22 cellular contexts compared by ENCODE assay signal in genomic region chr4:57162499-57163019, GRCh38. TPM values are rescaled to one million over a fixed set of nuclear protein-coding genes. Genes with fewer than 3 reads are reported as not detected.
DNase-seq lines count a peak whose midpoint lies in the region; ATAC-seq and TF ChIP-seq lines count a peak whose summit lies in the region.
"Had no signal": no experiment of that assay in that cellular context is flagged by ENCODE, and none has a peak within 500 bp of the region (broad histone marks: within the 10 kb centered on the region; RNA-seq: fewer than 3 reads in every experiment).

No MANE protein-coding gene starts in this region.

- no peak for DNase-seq in CD8-positive, alpha-beta memory T cell
- DNase-seq in amniotic epithelial cell (ENCODE audit: low read depth) (peak; percentile 33), mesenchymal stem cell (no peak), hypothalamus (lab: John Stamatoyannopoulos, UW) (no peak), lower lobe of right lung (no peak), NCI-H1694 treated with DMSO at 0.1 percent for 48 hours (lab: John Stamatoyannopoulos, UW) (no peak)
- DNase-seq in effector memory CD4-positive, alpha-beta T cell, result no peak
- DNase-seq: activated CD4-positive, CD25-positive, alpha-beta regulatory T cell; activated CD8-positive, alpha-beta memory T cell treated with anti-CD3 and anti-CD28 coated beads, Interleukin-2, amount 10 ng/mL, durations not matched to agents 7 days and 5 days; activated naive CD4-positive, alpha-beta T cell treated with anti-CD3 and anti-CD28 coated beads, Interleukin-2, amount 10 ng/mL, durations not matched to agents 7 days and 5 days; activated T-cell treated with anti-CD3 and anti-CD28 coated beads, Interleukin-2, amount 50 U/mL, for 48 hours; anterior cingulate cortex; C1 segment of cervical spinal cord; caudate nucleus; NCI-H1092; NCI-H187 treated with DMSO at 0.1 percent for 48 hours; NCI-H526 treated with DMSO at 0.1 percent for 48 hours; SJCRH30; stimulated activated CD4-positive, alpha-beta T cell treated with anti-CD3 and anti-CD28 coated beads, Interleukin-4, amount 100 ng/mL, for 24 hours had no signal

- peaks cover 9 to 15% (median 12%) of the 10 kb centered on the region in 3 donors for H3K4me1 Mint-ChIP-seq in CD8-positive, alpha-beta memory T cell

- H3K9me3 ChIP-seq in CD8-positive, alpha-beta memory T cell (ENCODE audit: low read length), result no peaks in the 10 kb centered on the region
- H3K9me3 ChIP-seq in mesenchymal stem cell (ENCODE audit: control insufficient read depth, low read length) (no peaks in the 10 kb centered on the region), lower lobe of right lung (no peaks in the 10 kb centered on the region)
- H3K9me3 ChIP-seq in effector memory CD4-positive, alpha-beta T cell (ENCODE audit: control insufficient read depth, low read length), result no peaks in the 10 kb centered on the region
- H3K9me3 ChIP-seq: SJCRH30 had no signal

- H2AFZ ChIP-seq in ACC112 (ENCODE audit: low read length, unreplicated experiment) (peak overlapping the region; percentile 47), mesenchymal stem cell (ENCODE audit: low read depth, low read length) (no peak overlapping the region)

- no peak for TF ChIP-seq CTCF in lower lobe of right lung (IDR thresholded peaks at IDR 0.05)

- H3K4ac ChIP-seq in mesenchymal stem cell (ENCODE audit: low read depth in 1 of 2, low read length in 2 of 2), result no peak overlapping the region

- no peaks in the 10 kb centered on the region for H3K36me3 Mint-ChIP-seq in CD8-positive, alpha-beta memory T cell
- H3K36me3 Mint-ChIP-seq: activated CD8-positive, alpha-beta memory T cell treated with anti-CD3 and anti-CD28 coated beads, Interleukin-2, amount 10 ng/mL, durations not matched to agents 7 days and 5 days; activated naive CD4-positive, alpha-beta T cell treated with anti-CD3 and anti-CD28 coated beads, Interleukin-2, amount 10 ng/mL, durations not matched to agents 7 days and 5 days; stimulated activated effector memory CD8-positive, alpha-beta T cell treated with anti-CD3 and anti-CD28 coated beads, Interleukin-12 subunit alpha, Interleukin-12 subunit beta, amount 100 ng/mL, for 72 hours had no signal

- peaks cover 13 to 38% of the 10 kb centered on the region in 2 donors for H3K27me3 Mint-ChIP-seq in CD8-positive, alpha-beta memory T cell

- CTCF ChIA-PET in CD8-positive, alpha-beta memory T cell (lab: Charles Lee), result interaction anchor here (1.3 to 2.5 kb wide), 6 partner anchors 10 to 32 kb away, joined by 4 to 15 read pairs (median 6); no protein-coding TSS in a partner anchor

- peak overlapping the region in 5 of 7 donors; percentile 5 to 88 (median 84) for H3K4me3 Mint-ChIP-seq in CD8-positive, alpha-beta memory T cell
- H3K4me3 Mint-ChIP-seq: activated CD8-positive, alpha-beta memory T cell treated with anti-CD3 and anti-CD28 coated beads, Interleukin-2, amount 10 ng/mL, durations not matched to agents 7 days and 5 days had no signal

- no peak overlapping the region for H3K27ac Mint-ChIP-seq in CD8-positive, alpha-beta memory T cell
- H3K27ac Mint-ChIP-seq: activated CD8-positive, alpha-beta memory T cell treated with anti-CD3 and anti-CD28 coated beads, Interleukin-2, amount 10 ng/mL, durations not matched to agents 7 days and 5 days; activated naive CD4-positive, alpha-beta T cell treated with anti-CD3 and anti-CD28 coated beads, Interleukin-2, amount 10 ng/mL, durations not matched to agents 7 days and 5 days; stimulated activated effector memory CD8-positive, alpha-beta T cell treated with anti-CD3 and anti-CD28 coated beads, Interleukin-12 subunit alpha, Interleukin-12 subunit beta, amount 100 ng/mL, for 72 hours had no signal

- no peak overlapping the region for H3K23ac ChIP-seq in mesenchymal stem cell (ENCODE audit: low read length in 2 of 2)

- H3K79me2 ChIP-seq in ACC112 (ENCODE audit: control insufficient read depth, insufficient read depth, low read length, unreplicated experiment), result no peaks in the 10 kb centered on the region

- H3K4me1 ChIP-seq in ACC112 (ENCODE audit: control insufficient read depth, insufficient read depth, low read length, unreplicated experiment) (peaks cover 7% of the 10 kb centered on the region), mesenchymal stem cell (ENCODE audit: control insufficient read depth, insufficient read depth, low read depth, low read length) (peaks cover 2% of the 10 kb centered on the region), lower lobe of right lung (peaks cover 5% of the 10 kb centered on the region)
- no peaks in the 10 kb centered on the region for H3K4me1 ChIP-seq in CD8-positive, alpha-beta memory T cell (ENCODE audit: insufficient read depth, low read length)
- H3K4me1 ChIP-seq in effector memory CD4-positive, alpha-beta T cell (ENCODE audit: control insufficient read depth, insufficient read depth, low read length, poor library complexity, severe bottlenecking), result no peaks in the 10 kb centered on the region

- H3K9me3 Mint-ChIP-seq in CD8-positive, alpha-beta memory T cell, result no peaks in the 10 kb centered on the region
- H3K9me3 Mint-ChIP-seq: activated naive CD4-positive, alpha-beta T cell treated with anti-CD3 and anti-CD28 coated beads, Interleukin-2, amount 10 ng/mL, durations not matched to agents 7 days and 5 days; stimulated activated effector memory CD8-positive, alpha-beta T cell treated with anti-CD3 and anti-CD28 coated beads, Interleukin-12 subunit alpha, Interleukin-12 subunit beta, amount 100 ng/mL, for 72 hours had no signal

- POLR2A ChIA-PET in CD8-positive, alpha-beta memory T cell (lab: Charles Lee), result no interaction called here

- no peaks in the 10 kb centered on the region for H3K79me1 ChIP-seq in mesenchymal stem cell (replicated peaks; ENCODE audit: low read length, poor library complexity, severe bottlenecking)

- H2BK15ac ChIP-seq in mesenchymal stem cell (ENCODE audit: low read depth, poor library complexity, severe bottlenecking), result no peak overlapping the region

- H3K4me3 ChIP-seq in ACC112 (ENCODE audit: low read depth, low read length) (no peak overlapping the region), mesenchymal stem cell (ENCODE audit: insufficient read depth in 1 of 2, low read depth in 1 of 2, low read length in 2 of 2) (no peak overlapping the region), lower lobe of right lung (no peak overlapping the region)
- no peak overlapping the region for H3K4me3 ChIP-seq in CD8-positive, alpha-beta memory T cell (ENCODE audit: low read length)
- H3K4me3 ChIP-seq in effector memory CD4-positive, alpha-beta T cell (ENCODE audit: insufficient read depth, low read depth, low read length, poor library complexity, severe bottlenecking), result no peak overlapping the region
- H3K4me3 ChIP-seq: SJCRH30 had no signal

- no peak overlapping the region for H2BK5ac ChIP-seq in mesenchymal stem cell (ENCODE audit: low read depth, low read length, poor library complexity, severe bottlenecking)

- intact Hi-C loops in lower lobe of right lung (cut with DNase I), result no loop called here

- no peak overlapping the region for H3K9ac ChIP-seq in mesenchymal stem cell (ENCODE audit: low read length)

- no peak overlapping the region for H2BK120ac ChIP-seq in mesenchymal stem cell (ENCODE audit: low read depth, low read length)

- peak overlapping the region; percentile 49 for H2AK5ac ChIP-seq in mesenchymal stem cell (ENCODE audit: low read length, severe bottlenecking)

- no peak overlapping the region for H3K4me2 ChIP-seq in mesenchymal stem cell (ENCODE audit: low read length, poor library complexity, severe bottlenecking)

- peaks cover 22% of the 10 kb centered on the region for H3K27me3 ChIP-seq in ACC112 (ENCODE audit: insufficient read depth, low read length)
- H3K27me3 ChIP-seq in CD8-positive, alpha-beta memory T cell (ENCODE audit: insufficient read depth, low read length, poor library complexity, severe bottlenecking), result peaks cover 7% of the 10 kb centered on the region
- H3K27me3 ChIP-seq in mesenchymal stem cell (ENCODE audit: control insufficient read depth in 1 of 2, insufficient read depth in 1 of 2, low read length in 2 of 2), result peaks cover 14 to 35% of the 10 kb centered on the region in 2 experiments
- no peaks in the 10 kb centered on the region for H3K27me3 ChIP-seq in effector memory CD4-positive, alpha-beta T cell (replicated peaks; ENCODE audit: control insufficient read depth, insufficient read depth, low read length, poor library complexity, severe bottlenecking)
- no peaks in the 10 kb centered on the region for H3K27me3 ChIP-seq in lower lobe of right lung (ENCODE audit: low read depth)
- H3K27me3 ChIP-seq: SJCRH30 had no signal

- no peak overlapping the region for H4K8ac ChIP-seq in mesenchymal stem cell (ENCODE audit: low read length)

- no peak overlapping the region for H2BK12ac ChIP-seq in mesenchymal stem cell (ENCODE audit: low read length in 2 of 2)

- ATAC-seq in lower lobe of right lung, result no peak
- ATAC-seq: activated CD8-positive, alpha-beta memory T cell treated with anti-CD3 and anti-CD28 coated beads, Interleukin-2, amount 10 ng/mL, durations not matched to agents 7 days and 5 days; sciatic nerve; stimulated activated effector memory CD8-positive, alpha-beta T cell treated with anti-CD3 and anti-CD28 coated beads, Interleukin-12 subunit alpha, Interleukin-12 subunit beta, amount 100 ng/mL, for 72 hours had no signal

- no peak overlapping the region for H3K27ac ChIP-seq in ACC112 (ENCODE audit: low read depth, low read length)
- no peak overlapping the region for H3K27ac ChIP-seq in CD8-positive, alpha-beta memory T cell (ENCODE audit: low read depth, low read length)
- H3K27ac ChIP-seq in mesenchymal stem cell (ENCODE audit: low read length, poor library complexity, severe bottlenecking), result no peak overlapping the region
- H3K27ac ChIP-seq in effector memory CD4-positive, alpha-beta T cell (ENCODE audit: insufficient read depth, low read length, poor library complexity, severe bottlenecking), result no peak overlapping the region
- no peak overlapping the region for H3K27ac ChIP-seq in lower lobe of right lung
- H3K27ac ChIP-seq: SJCRH30 had no signal

- H4K91ac ChIP-seq in mesenchymal stem cell (ENCODE audit: low read length), result no peak overlapping the region

- no peak overlapping the region for H3K18ac ChIP-seq in mesenchymal stem cell (ENCODE audit: low read depth in 1 of 2, low read length in 2 of 2)

- H3K36me3 ChIP-seq in ACC112 (ENCODE audit: insufficient read depth, low read length), result no peaks in the 10 kb centered on the region
- no peaks in the 10 kb centered on the region for H3K36me3 ChIP-seq in CD8-positive, alpha-beta memory T cell (ENCODE audit: insufficient read depth, low read length)
- no peaks in the 10 kb centered on the region for H3K36me3 ChIP-seq in mesenchymal stem cell (ENCODE audit: control insufficient read depth in 1 of 2, insufficient read depth in 2 of 2, low read depth in 1 of 2, low read length in 2 of 2)
- no peaks in the 10 kb centered on the region for H3K36me3 ChIP-seq in effector memory CD4-positive, alpha-beta T cell (ENCODE audit: control insufficient read depth, insufficient read depth, low read length)
- H3K36me3 ChIP-seq in lower lobe of right lung, result no peaks in the 10 kb centered on the region
- H3K36me3 ChIP-seq: SJCRH30 had no signal

- no peak overlapping the region for H3K14ac ChIP-seq in mesenchymal stem cell (ENCODE audit: low read length in 2 of 2)

RNA-seq across cellular contexts. Expression of gene IGFBP7, which starts 52.4 kb away (rescaled TPM):
- total RNA-seq in CD8-positive, alpha-beta memory T cell, result not detected
- polyA plus RNA-seq in CD8-positive, alpha-beta memory T cell, result not detected
- polyA plus RNA-seq in mesenchymal stem cell (2013, experiment 1 of 2), result 2,552 TPM
- polyA plus RNA-seq in mesenchymal stem cell (2013, experiment 2 of 2), result 3,066 TPM
- 322 TPM for total RNA-seq in lower lobe of right lung

Comparison
In these comparisons a context has a peak if more than half of its experiments do, and no peak if none do; other contexts are left out.
1. RNA of gene IGFBP7, which starts 52.4 kb away (total RNA-seq): 322 TPM in lower lobe of right lung (single experiment); not detected in CD8-positive, alpha-beta memory T cell; every median in the first group is over 100 times any median in the second.